26 cellular contexts compared by ENCODE assay signal in genomic region chr15:70356919-70357318, GRCh38.
DNase-seq lines count a peak whose midpoint lies in the region; ATAC-seq and TF ChIP-seq lines count a peak whose summit lies in the region.
"Had no signal": no experiment of that assay in that cellular context is flagged by ENCODE, and none has a peak within 500 bp of the region (broad histone marks: within the 10 kb centered on the region; RNA-seq: fewer than 3 reads in every experiment).

No MANE protein-coding gene starts in this region.

- H3K27ac Mint-ChIP-seq in activated naive CD8-positive, alpha-beta T cell treated with anti-CD3 and anti-CD28 coated beads for 36 hours = no peak overlapping the region
- H3K27ac Mint-ChIP-seq: activated CD4-positive, alpha-beta memory T cell treated with anti-CD3 and anti-CD28 coated beads for 36 hours; activated naive CD4-positive, alpha-beta T cell treated with anti-CD3 and anti-CD28 coated beads, Interleukin-2, amount 10 ng/mL, durations not matched to agents 7 days and 5 days; activated T-cell treated with anti-CD3 and anti-CD28 coated beads, Interleukin-2, amount 50 U/mL, for 72 hours; nephron progenitor cell had no signal

- intact Hi-C loops in upper lobe of right lung (cut with DNase I) = no loop called here

- H3K27ac ChIP-seq in RWPE2 (ENCODE audit: poor library complexity, severe bottlenecking) (no peak overlapping the region), upper lobe of right lung (no peak overlapping the region)
- H3K27ac ChIP-seq: A549, dorsolateral prefrontal cortex, heart left ventricle had no signal

- H3K4me3 Mint-ChIP-seq in activated naive CD8-positive, alpha-beta T cell treated with anti-CD3 and anti-CD28 coated beads for 36 hours = no peak overlapping the region
- H3K4me3 Mint-ChIP-seq: activated CD4-positive, alpha-beta memory T cell treated with anti-CD3 and anti-CD28 coated beads for 36 hours; activated naive CD4-positive, alpha-beta T cell treated with anti-CD3 and anti-CD28 coated beads, Interleukin-2, amount 10 ng/mL, durations not matched to agents 7 days and 5 days; activated T-cell treated with anti-CD3 and anti-CD28 coated beads, Interleukin-2, amount 50 U/mL, for 72 hours; nephron progenitor cell had no signal

- TF ChIP-seq CTCF in RWPE2 (IDR thresholded peaks at IDR 0.05; ENCODE audit: poor library complexity, severe bottlenecking) (no peak), upper lobe of right lung (IDR thresholded peaks at IDR 0.05) (no peak)

- H3K36me3 Mint-ChIP-seq in activated naive CD8-positive, alpha-beta T cell treated with anti-CD3 and anti-CD28 coated beads for 36 hours = no peaks in the 10 kb centered on the region
- H3K36me3 Mint-ChIP-seq: activated CD4-positive, alpha-beta memory T cell treated with anti-CD3 and anti-CD28 coated beads for 36 hours; activated naive CD4-positive, alpha-beta T cell treated with anti-CD3 and anti-CD28 coated beads, Interleukin-2, amount 10 ng/mL, durations not matched to agents 7 days and 5 days had no signal

- H3K9me3 Mint-ChIP-seq in activated naive CD8-positive, alpha-beta T cell treated with anti-CD3 and anti-CD28 coated beads for 36 hours = no peaks in the 10 kb centered on the region
- H3K9me3 Mint-ChIP-seq: activated CD4-positive, alpha-beta memory T cell treated with anti-CD3 and anti-CD28 coated beads for 36 hours; activated naive CD4-positive, alpha-beta T cell treated with anti-CD3 and anti-CD28 coated beads, Interleukin-2, amount 10 ng/mL, durations not matched to agents 7 days and 5 days; activated T-cell treated with anti-CD3 and anti-CD28 coated beads, Interleukin-2, amount 50 U/mL, for 72 hours; nephron progenitor cell had no signal

- H3K36me3 ChIP-seq in RWPE2 (ENCODE audit: low read depth) (no peaks in the 10 kb centered on the region), upper lobe of right lung (no peaks in the 10 kb centered on the region)
- H3K36me3 ChIP-seq: BE2C, heart left ventricle had no signal

- H3K27me3 ChIP-seq in RWPE2 (ENCODE audit: insufficient read depth, poor library complexity, severe bottlenecking) = no peaks in the 10 kb centered on the region
- no peaks in the 10 kb centered on the region for H3K27me3 ChIP-seq in upper lobe of right lung
- H3K27me3 ChIP-seq: BE2C had no signal

- H3K27me3 Mint-ChIP-seq in activated naive CD8-positive, alpha-beta T cell treated with anti-CD3 and anti-CD28 coated beads for 36 hours = no peaks in the 10 kb centered on the region

- H3K4me3 ChIP-seq in RWPE2 (ENCODE audit: severe bottlenecking) (no peak overlapping the region), upper lobe of right lung (no peak overlapping the region)
- H3K4me3 ChIP-seq: A549, heart left ventricle had no signal

- no peaks in the 10 kb centered on the region for H3K4me1 ChIP-seq in RWPE2 (ENCODE audit: insufficient read depth, poor library complexity, severe bottlenecking)
- H3K4me1 ChIP-seq in upper lobe of right lung = no peaks in the 10 kb centered on the region
- H3K4me1 ChIP-seq: A549, heart left ventricle had no signal

- DNase-seq in activated CD8-positive, alpha-beta memory T cell treated with anti-CD3 and anti-CD28 coated beads, Interleukin-2, amount 50 U/mL, for 48 hours = peak; percentile 41
- DNase-seq in activated CD8-positive, alpha-beta memory T cell treated with anti-CD3 and anti-CD28 coated beads, Interleukin-2, amount 50 U/mL, for 4 hours = no peak
- peak; percentile 57 for DNase-seq in RWPE2 (ENCODE audit: low spot score)
- peak; percentile 37 for DNase-seq in mesenteric fat pad (ENCODE audit: low spot score)
- DNase-seq in upper lobe of right lung = peak; percentile 32
- no peak for DNase-seq in activated naive CD8-positive, alpha-beta T cell treated with anti-CD3 and anti-CD28 coated beads for 36 hours
- no peak for DNase-seq in central memory CD4-positive, alpha-beta T cell
- DNase-seq: activated CD4-positive, alpha-beta memory T cell treated with anti-CD3 and anti-CD28 coated beads for 36 hours; activated CD4-positive, CD25-positive, alpha-beta regulatory T cell; activated naive CD4-positive, alpha-beta T cell treated with anti-CD3 and anti-CD28 coated beads, Interleukin-2, amount 10 ng/mL, durations not matched to agents 7 days and 5 days; activated T-cell treated with anti-CD3 and anti-CD28 coated beads, Interleukin-2, amount 50 U/mL, for 72 hours; BE2C; caudate nucleus; COR-L47; DND-41; dorsolateral prefrontal cortex; NCI-H1436 treated with DMSO at 0.1 percent for 48 hours; NCI-H524 treated with DMSO at 0.1 percent for 48 hours; nephron progenitor cell; small intestine; stimulated activated CD4-positive, alpha-beta T cell treated with anti-CD3 and anti-CD28 coated beads, Interleukin-2, amount 100 ng/mL, for 48 hours; stimulated activated naive CD4-positive, alpha-beta T cell treated with Interleukin-2 at 50 U/mL for 16 hours; T1000 had no signal

- ATAC-seq in RWPE2 (ENCODE audit: low read depth) (no peak), upper lobe of right lung (no peak), HG03196 (IDR thresholded peaks at IDR 0.05; ENCODE audit: unreplicated experiment) (no peak)
- ATAC-seq: A549; activated T-cell treated with anti-CD3 and anti-CD28 coated beads, Interleukin-2, amount 50 U/mL, for 72 hours had no signal

- H3K9me3 ChIP-seq in RWPE2 (ENCODE audit: severe bottlenecking) (no peaks in the 10 kb centered on the region), upper lobe of right lung (no peaks in the 10 kb centered on the region)
- H3K9me3 ChIP-seq: A549, BE2C, heart left ventricle had no signal

- H3K4me1 Mint-ChIP-seq in activated naive CD8-positive, alpha-beta T cell treated with anti-CD3 and anti-CD28 coated beads for 36 hours = no peaks in the 10 kb centered on the region
- H3K4me1 Mint-ChIP-seq: activated naive CD4-positive, alpha-beta T cell treated with anti-CD3 and anti-CD28 coated beads, Interleukin-2, amount 10 ng/mL, durations not matched to agents 7 days and 5 days had no signal

Comparison
In these comparisons a context has a peak if more than half of its experiments do, and no peak if none do; other contexts are left out.
1. DNase-seq: peak in activated CD8-positive, alpha-beta memory T cell treated with anti-CD3 and anti-CD28 coated beads, Interleukin-2, amount 50 U/mL, for 48 hours (single experiment), RWPE2 (single experiment), mesenteric fat pad (single experiment) and upper lobe of right lung (single experiment); none in activated CD8-positive, alpha-beta memory T cell treated with anti-CD3 and anti-CD28 coated beads, Interleukin-2, amount 50 U/mL, for 4 hours (single experiment), activated naive CD8-positive, alpha-beta T cell treated with anti-CD3 and anti-CD28 coated beads for 36 hours (single experiment) and central memory CD4-positive, alpha-beta T cell (single experiment).